ENCODE assay signal across 8 cellular contexts in the genomic region with DNA sequence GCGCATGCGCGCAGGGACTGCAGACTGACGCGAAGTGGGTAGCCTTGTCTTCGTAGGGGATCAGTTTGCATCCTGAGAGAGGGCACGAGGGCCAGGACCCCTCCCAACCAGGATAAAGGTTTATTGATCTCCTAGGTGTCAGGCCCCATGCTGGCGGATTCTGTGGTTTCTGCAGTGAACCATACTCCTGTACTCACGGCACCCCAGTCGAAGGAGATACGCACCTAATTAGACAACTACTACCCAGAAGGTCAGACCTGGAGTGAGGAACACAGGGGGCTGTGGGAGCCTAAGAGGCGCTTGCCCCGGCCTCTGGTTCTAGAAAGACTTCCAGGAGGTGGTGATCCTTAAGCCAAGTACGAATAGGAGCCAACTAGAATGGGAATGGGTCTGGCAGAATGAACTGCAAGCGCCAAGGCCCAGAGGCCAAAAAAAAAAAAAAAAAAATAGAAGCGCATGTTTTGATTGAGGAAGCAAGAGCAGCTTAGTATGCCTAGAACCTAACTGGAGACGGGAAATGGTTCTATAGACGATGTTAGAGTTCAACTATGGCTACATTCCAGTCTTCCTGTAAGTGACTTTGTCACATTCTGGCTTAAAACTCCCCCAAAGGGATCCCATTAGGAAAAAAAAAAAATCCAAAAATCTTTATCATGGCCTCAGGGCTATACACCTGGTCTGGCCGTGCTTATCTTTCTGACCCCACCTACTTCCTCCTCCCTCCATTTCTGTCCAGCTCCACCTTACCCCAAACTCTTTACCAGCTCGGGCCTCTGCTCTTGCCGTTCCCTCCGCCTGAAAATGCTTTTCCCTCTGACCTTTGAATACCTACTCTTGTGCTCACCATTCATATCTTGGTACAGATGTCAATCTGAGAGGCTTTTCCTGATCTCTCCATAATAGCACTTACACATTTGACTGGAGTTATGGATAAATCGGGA. TPM values are rescaled to one million over a fixed set of nuclear protein-coding genes. Genes with fewer than 3 reads are reported as not detected.
DNase-seq lines count a peak whose midpoint lies in the region; ATAC-seq, FAIRE-seq and TF ChIP-seq lines count a peak whose summit lies in the region.

No MANE protein-coding gene starts in this region.

- TF ChIP-seq CTCF in kidney (IDR thresholded peaks at IDR 0.05; ENCODE audit: borderline replicate concordance, extremely low read depth, insufficient read depth), result no peak

- H3K9me3 ChIP-seq in kidney (ENCODE audit: control insufficient read depth in 1 of 2, low read length in 2 of 2), result no peaks in the 10 kb centered on the region

- peaks cover 26% of the 10 kb centered on the region for H3K4me1 Mint-ChIP-seq in activated naive CD8-positive, alpha-beta T cell treated with anti-CD3 and anti-CD28 coated beads for 36 hours

- H3K9ac ChIP-seq in kidney (ENCODE audit: low read length in 2 of 2), result peak overlapping the region; percentile 80 to 83

- peak; percentile 57 to 78 for DNase-seq in stimulated activated CD4-positive, alpha-beta T cell treated with anti-CD3 and anti-CD28 coated beads, Interleukin-1b, Interleukin-23, amount 100 ng/mL, for 1 hour (ENCODE audit: low read depth in 2 of 2)
- no peak for DNase-seq in stimulated activated CD4-positive, alpha-beta T cell treated with anti-CD3 and anti-CD28 coated beads, Interleukin-4, amount 100 ng/mL, for 4 hours
- peak; percentile 87 for DNase-seq in activated naive CD8-positive, alpha-beta T cell treated with anti-CD3 and anti-CD28 coated beads for 36 hours
- DNase-seq in kidney, result no peak
- DNase-seq in stimulated activated naive CD8-positive, alpha-beta T cell treated with anti-CD3 and anti-CD28 coated beads, Interleukin-15, Interleukin-2, amounts not matched to agents 100 U/mL and 50 U/mL, for 24 hours, result no peak
- DNase-seq in activated CD4-positive, CD25-positive, alpha-beta regulatory T cell treated with anti-CD3 and anti-CD28 coated beads, Interleukin-2, amount 50 U/mL, for 72 hours, result no peak
- no peak for DNase-seq in GM19240 (ENCODE audit: insufficient read length, low spot score)

- H3K27ac ChIP-seq in kidney (ENCODE audit: low read depth in 2 of 2, low read length in 2 of 2), result peak overlapping the region; percentile 93 to 95

- H3K4me3 Mint-ChIP-seq in activated naive CD8-positive, alpha-beta T cell treated with anti-CD3 and anti-CD28 coated beads for 36 hours, result peak overlapping the region; percentile 95

- H3K9me3 Mint-ChIP-seq in activated naive CD8-positive, alpha-beta T cell treated with anti-CD3 and anti-CD28 coated beads for 36 hours, result no peaks in the 10 kb centered on the region

- peaks cover 3% of the 10 kb centered on the region for H3K36me3 Mint-ChIP-seq in activated naive CD8-positive, alpha-beta T cell treated with anti-CD3 and anti-CD28 coated beads for 36 hours

- no peaks in the 10 kb centered on the region for H3K36me3 ChIP-seq in kidney (ENCODE audit: control insufficient read depth in 1 of 2, insufficient read depth in 2 of 2, low read length in 2 of 2)

- H3K4me1 ChIP-seq in kidney (ENCODE audit: control insufficient read depth in 1 of 2, insufficient read depth in 1 of 2, low read depth in 1 of 2, low read length in 2 of 2), result peaks cover 0 to 7% of the 10 kb centered on the region in 2 donors

- peak overlapping the region; percentile 79 to 92 for H3K4me3 ChIP-seq in kidney (ENCODE audit: low read length in 2 of 2)

- intact Hi-C loops in kidney (cut with DNase I), result no loop called here

- no peaks in the 10 kb centered on the region for H3K27me3 Mint-ChIP-seq in activated naive CD8-positive, alpha-beta T cell treated with anti-CD3 and anti-CD28 coated beads for 36 hours

- peak; percentile 5 for ATAC-seq in stimulated activated naive CD8-positive, alpha-beta T cell treated with anti-CD3 and anti-CD28 coated beads, Interleukin-15, Interleukin-2, amounts not matched to agents 100 U/mL and 50 U/mL, for 24 hours
- no peak for ATAC-seq in HG02885 (IDR thresholded peaks at IDR 0.05; ENCODE audit: poor library complexity, unreplicated experiment)

- FAIRE-seq in kidney (lab: Jason Lieb, UNC), result no peak

- H3K27ac Mint-ChIP-seq in activated naive CD8-positive, alpha-beta T cell treated with anti-CD3 and anti-CD28 coated beads for 36 hours, result peak overlapping the region; percentile 99

RNA-seq across cellular contexts. Expression of a gene that starts 0.9 kb away (rescaled TPM):
- 10 to 100 TPM; 16.8 to 19.7 TPM for total RNA-seq in activated naive CD8-positive, alpha-beta T cell treated with anti-CD3 and anti-CD28 coated beads for 36 hours
- 44.3 TPM for total RNA-seq in kidney
- 95.4 TPM for polyA plus RNA-seq in kidney (ENCODE audit: insufficient read depth, low read depth, low replicate concordance)

RNA-seq across cellular contexts. Expression of a gene that starts 8.4 kb away (rescaled TPM):
- under 1 TPM; 0.54 to 0.60 TPM for total RNA-seq in activated naive CD8-positive, alpha-beta T cell treated with anti-CD3 and anti-CD28 coated beads for 36 hours
- 0.28 TPM for total RNA-seq in kidney
- polyA plus RNA-seq in kidney (ENCODE audit: insufficient read depth, low read depth, low replicate concordance), result 0.22 TPM

RNA-seq across cellular contexts. Expression of a gene that starts 19.3 kb away (rescaled TPM):
- total RNA-seq in activated naive CD8-positive, alpha-beta T cell treated with anti-CD3 and anti-CD28 coated beads for 36 hours, result under 1 TPM; 0.26 to 0.29 TPM
- total RNA-seq in kidney, result 25.3 TPM
- polyA plus RNA-seq in kidney (ENCODE audit: insufficient read depth, low read depth, low replicate concordance), result 47.0 TPM

RNA-seq across cellular contexts. Expression of a gene that starts 23.9 kb away (rescaled TPM):
- total RNA-seq in activated naive CD8-positive, alpha-beta T cell treated with anti-CD3 and anti-CD28 coated beads for 36 hours, result 10 to 100 TPM; 11.7 to 14.9 TPM
- 15.3 TPM for total RNA-seq in kidney
- 25.6 TPM for polyA plus RNA-seq in kidney (ENCODE audit: insufficient read depth, low read depth, low replicate concordance)

RNA-seq across cellular contexts. Expression of a gene that starts 24.4 kb away (rescaled TPM):
- 10 to 100 TPM; 19.8 to 24.6 TPM for total RNA-seq in activated naive CD8-positive, alpha-beta T cell treated with anti-CD3 and anti-CD28 coated beads for 36 hours
- 24.2 TPM for total RNA-seq in kidney
- 9.5 TPM for polyA plus RNA-seq in kidney (ENCODE audit: insufficient read depth, low read depth, low replicate concordance)

Comparison
In these comparisons a context has a peak if more than half of its experiments do, and no peak if none do; other contexts are left out.
1. DNase-seq: peak in stimulated activated CD4-positive, alpha-beta T cell treated with anti-CD3 and anti-CD28 coated beads, Interleukin-1b, Interleukin-23, amount 100 ng/mL, for 1 hour (2 of 2) and activated naive CD8-positive, alpha-beta T cell treated with anti-CD3 and anti-CD28 coated beads for 36 hours (single experiment); none in stimulated activated CD4-positive, alpha-beta T cell treated with anti-CD3 and anti-CD28 coated beads, Interleukin-4, amount 100 ng/mL, for 4 hours (0 of 2), kidney (single experiment), stimulated activated naive CD8-positive, alpha-beta T cell treated with anti-CD3 and anti-CD28 coated beads, Interleukin-15, Interleukin-2, amounts not matched to agents 100 U/mL and 50 U/mL, for 24 hours (single experiment), activated CD4-positive, CD25-positive, alpha-beta regulatory T cell treated with anti-CD3 and anti-CD28 coated beads, Interleukin-2, amount 50 U/mL, for 72 hours (single experiment) and GM19240 (single experiment).
2. RNA of a gene that starts 19.3 kb away (total RNA-seq): 25.3 TPM in kidney (single experiment); 0.26 to 0.29 TPM in activated naive CD8-positive, alpha-beta T cell treated with anti-CD3 and anti-CD28 coated beads for 36 hours; every median in the first group is over 10 times any median in the second.